In the genomic region with DNA sequence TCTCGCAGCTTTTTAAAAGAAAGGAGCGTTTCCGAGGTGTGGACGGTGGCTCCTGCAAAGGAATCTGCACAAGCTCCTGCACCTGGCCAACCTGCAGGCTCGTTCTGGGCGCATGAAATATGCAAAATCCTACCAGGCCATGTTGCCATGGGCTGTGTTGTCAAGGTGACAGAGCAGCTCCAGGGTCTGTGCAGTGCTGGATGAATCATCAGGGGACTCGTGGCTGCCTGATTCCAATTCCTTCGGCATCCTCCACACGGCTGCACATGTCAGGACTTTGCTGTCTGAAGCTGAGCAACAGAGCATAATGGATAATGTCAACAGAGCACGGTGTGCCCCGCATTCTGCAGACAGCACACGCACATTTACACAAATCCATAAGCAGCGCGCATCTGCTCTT, we compare ENCODE assay signal across 14 cellular contexts.
DNase-seq lines count a peak whose midpoint lies in the region; ATAC-seq and TF ChIP-seq lines count a peak whose summit lies in the region.
"Had no signal": no experiment of that assay in that cellular context is flagged by ENCODE, and none has a peak within 500 bp of the region (broad histone marks: within the 10 kb centered on the region; RNA-seq: fewer than 3 reads in every experiment).

No MANE protein-coding gene starts in this region.

- no peak for TF ChIP-seq CTCF in vagina (IDR thresholded peaks at IDR 0.05)

- no peak overlapping the region for H4K12ac ChIP-seq in trophoblast cell (ENCODE audit: low read depth, low read length)

- no peak overlapping the region for H2BK5ac ChIP-seq in trophoblast cell (ENCODE audit: low read depth, low read length, poor library complexity)

- no peak overlapping the region for H4K8ac ChIP-seq in trophoblast cell (ENCODE audit: low read depth, low read length)

- H3K4ac ChIP-seq in trophoblast cell (ENCODE audit: low read depth, low read length): no peak overlapping the region

- H4K91ac ChIP-seq in trophoblast cell (ENCODE audit: low read depth, low read length): no peak overlapping the region

- ATAC-seq in SK-N-SH treated with all-trans-retinoic acid at 6 μM for 48 hours: 0 out of 3 replicates have a peak, but pooled peaks have one; percentile 33
- no peak for ATAC-seq in activated CD4-positive, CD25-positive, alpha-beta regulatory T cell treated with anti-CD3 and anti-CD28 coated beads, Interleukin-2, amount 50 U/mL, for 24 hours
- ATAC-seq in GM18505 (IDR thresholded peaks at IDR 0.05; ENCODE audit: unreplicated experiment): no peak
- ATAC-seq: stimulated activated naive CD8-positive, alpha-beta T cell treated with anti-CD3 and anti-CD28 coated beads, Interleukin-15, amount 100 ng/mL, for 72 hours had no signal

- H3K27ac ChIP-seq in trophoblast cell (ENCODE audit: low read depth, low read length) (no peak overlapping the region), vagina (no peak overlapping the region)
- H3K27ac ChIP-seq: RWPE1 had no signal

- H3K14ac ChIP-seq in trophoblast cell (ENCODE audit: low read length): no peak overlapping the region

- H3K27me3 ChIP-seq in H7 (ENCODE audit: control insufficient read depth, insufficient read depth, low read length): no peaks in the 10 kb centered on the region
- H3K27me3 ChIP-seq in trophoblast cell (ENCODE audit: insufficient read depth, low read length): no peaks in the 10 kb centered on the region
- H3K27me3 ChIP-seq in vagina: no peaks in the 10 kb centered on the region

- H3K79me2 ChIP-seq in trophoblast cell (ENCODE audit: control insufficient read depth, insufficient read depth, low read length, poor library complexity): no peaks in the 10 kb centered on the region

- intact Hi-C loops in vagina (cut with DNase I): no loop called here

- WGBS in trophoblast cell (ENCODE audit: extremely low coverage, insufficient coverage, insufficient read length): no CpG with 5 or more reads among the region's 14 CpGs

- H3K4me3 ChIP-seq in H7 (ENCODE audit: insufficient read depth, low read depth, low read length): no peak overlapping the region
- H3K4me3 ChIP-seq in trophoblast cell (ENCODE audit: low read depth, low read length): no peak overlapping the region
- no peak overlapping the region for H3K4me3 ChIP-seq in vagina
- H3K4me3 ChIP-seq: HAP-1 had no signal

- H3K79me1 ChIP-seq in trophoblast cell (ENCODE audit: low read length): no peaks in the 10 kb centered on the region

- no peak overlapping the region for H3K4me2 ChIP-seq in trophoblast cell (ENCODE audit: low read length)

- TF ChIP-seq POLR2A in GM18505 (IDR thresholded peaks at IDR 0.05; ENCODE audit: borderline replicate concordance, extremely low read depth, insufficient read depth, insufficient read length) (no peak), vagina (IDR thresholded peaks at IDR 0.05) (no peak)

- H3K9me3 ChIP-seq in trophoblast cell (ENCODE audit: insufficient read depth, low read depth, low read length) (peaks cover 2% of the 10 kb centered on the region), vagina (no peaks in the 10 kb centered on the region)
- H3K9me3 ChIP-seq: HAP-1 had no signal

- H2BK120ac ChIP-seq in trophoblast cell (ENCODE audit: insufficient read depth, low read length, poor library complexity): no peak overlapping the region

- H3K9ac ChIP-seq in trophoblast cell (ENCODE audit: low read length): no peak overlapping the region

- H2BK12ac ChIP-seq in trophoblast cell (ENCODE audit: low read length): no peak overlapping the region

- no peak overlapping the region for H3K18ac ChIP-seq in trophoblast cell (ENCODE audit: low read length)

- no peak overlapping the region for H3K23ac ChIP-seq in trophoblast cell (ENCODE audit: low read length)

- H3K36me3 ChIP-seq in H7 (replicated peaks; ENCODE audit: control insufficient read depth, insufficient read depth, low read length): no peaks in the 10 kb centered on the region
- H3K36me3 ChIP-seq in trophoblast cell (ENCODE audit: control insufficient read depth in 1 of 2, insufficient read depth in 2 of 2, low read length in 2 of 2): peaks cover 0 to 6% of the 10 kb centered on the region in 2 experiments
- no peaks in the 10 kb centered on the region for H3K36me3 ChIP-seq in vagina
- H3K36me3 ChIP-seq: HAP-1 had no signal

- no peak overlapping the region for H2AFZ ChIP-seq in trophoblast cell (ENCODE audit: insufficient read depth, low read length, poor library complexity)

- DNase-seq in H7 (peak; percentile 68), glomerular visceral epithelial cell (ENCODE audit: extremely low spot score) (peak; percentile 30), trophoblast cell (peak; percentile 85 to 90), vagina (ENCODE audit: extremely low spot score in 2 of 2) (no peak)
- DNase-seq in activated effector memory CD4-positive, alpha-beta T cell treated with anti-CD3 and anti-CD28 coated beads, Interleukin-2, amount 50 U/mL, for 16 hours: no peak
- DNase-seq: AML-193; EL; MM.1S; stimulated activated naive CD8-positive, alpha-beta T cell treated with anti-CD3 and anti-CD28 coated beads, Interleukin-15, amount 100 ng/mL, for 72 hours had no signal

- H3K4me1 ChIP-seq in trophoblast cell (ENCODE audit: control insufficient read depth in 1 of 2, insufficient read depth in 2 of 2, low read length in 2 of 2): peaks cover 2 to 5% of the 10 kb centered on the region in 2 experiments
- no peaks in the 10 kb centered on the region for H3K4me1 ChIP-seq in vagina
- H3K4me1 ChIP-seq: HAP-1 had no signal

- H2AK5ac ChIP-seq in trophoblast cell (ENCODE audit: low read length): no peak overlapping the region

TF ChIP-seq in SK-N-SH treated with all-trans-retinoic acid at 6 μM for 48 hours, 23 proteins besides CTCF, POLR2A, EP300 and RAD21:
- TF ChIP-seq ZNF565 (CRISPR knock-in tag; conservative IDR thresholded peaks at IDR 0.05; ENCODE audit: low read depth) (no peak), ZNF70 (CRISPR knock-in tag; IDR thresholded peaks at IDR 0.05) (no peak), CSDC2 (CRISPR knock-in tag; IDR thresholded peaks at IDR 0.05) (no peak), BACH2 (CRISPR knock-in tag; IDR thresholded peaks at IDR 0.05; ENCODE audit: borderline replicate concordance) (no peak), RARB (CRISPR knock-in tag; IDR thresholded peaks at IDR 0.05) (no peak), GLIS3 (CRISPR knock-in tag; IDR thresholded peaks at IDR 0.05) (no peak)
- TF ChIP-seq, protein P1, sequence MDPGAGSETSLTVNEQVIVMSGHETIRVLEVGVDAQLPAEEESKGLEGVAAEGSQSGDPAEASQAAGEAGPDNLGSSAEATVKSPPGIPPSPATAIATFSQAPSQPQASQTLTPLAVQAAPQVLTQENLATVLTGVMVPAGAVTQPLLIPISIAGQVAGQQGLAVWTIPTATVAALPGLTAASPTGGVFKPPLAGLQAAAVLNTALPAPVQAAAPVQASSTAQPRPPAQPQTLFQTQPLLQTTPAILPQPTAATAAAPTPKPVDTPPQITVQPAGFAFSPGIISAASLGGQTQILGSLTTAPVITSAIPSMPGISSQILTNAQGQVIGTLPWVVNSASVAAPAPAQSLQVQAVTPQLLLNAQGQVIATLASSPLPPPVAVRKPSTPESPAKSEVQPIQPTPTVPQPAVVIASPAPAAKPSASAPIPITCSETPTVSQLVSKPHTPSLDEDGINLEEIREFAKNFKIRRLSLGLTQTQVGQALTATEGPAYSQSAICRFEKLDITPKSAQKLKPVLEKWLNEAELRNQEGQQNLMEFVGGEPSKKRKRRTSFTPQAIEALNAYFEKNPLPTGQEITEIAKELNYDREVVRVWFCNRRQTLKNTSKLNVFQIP (CRISPR knock-in tag; IDR thresholded peaks at IDR 0.05; ENCODE audit: borderline replicate concordance, low read depth): no peak

Comparison
In these comparisons a context has a peak if more than half of its experiments do, and no peak if none do; other contexts are left out.
1. DNase-seq: peak in H7 (single experiment), glomerular visceral epithelial cell (single experiment) and trophoblast cell (2 of 2); none in activated effector memory CD4-positive, alpha-beta T cell treated with anti-CD3 and anti-CD28 coated beads, Interleukin-2, amount 50 U/mL, for 16 hours (single experiment) and vagina (0 of 2).